In genomic region chr7:51263631-51264484, GRCh38 we compare ENCODE assay signal across 2 cellular contexts.
A peak's percentile ranks its signal among the peaks of the same experiment; 100 is the strongest.
TF ChIP-seq lines count a peak whose summit lies in the region.

No MANE protein-coding gene starts in this region.

TF ChIP-seq in liver, 16 proteins besides CTCF, POLR2A, EP300 and RAD21 (continued from another document):
- no peak for TF ChIP-seq FOXA2 (IDR thresholded peaks at IDR 0.05)
- peak; percentile 39 for TF ChIP-seq HNF4A (conservative IDR thresholded peaks at IDR 0.05)
- TF ChIP-seq MAX (IDR thresholded peaks at IDR 0.05), result no peak
- TF ChIP-seq EGR1 (IDR thresholded peaks at IDR 0.05; ENCODE audit: low read depth in 2 of 2), result no peak
- no peak for TF ChIP-seq ZBTB33 (IDR thresholded peaks at IDR 0.05)
- TF ChIP-seq REST (IDR thresholded peaks at IDR 0.05), result peak; percentile 63
- TF ChIP-seq YY1 (IDR thresholded peaks at IDR 0.05), result no peak
- no peak for TF ChIP-seq TAF1 (conservative IDR thresholded peaks at IDR 0.05)
- peak; percentile 64 for TF ChIP-seq SP1 (IDR thresholded peaks at IDR 0.05)
- no peak for TF ChIP-seq FOXA1 (IDR thresholded peaks at IDR 0.05)
- no peak for TF ChIP-seq ATF3 (IDR thresholded peaks at IDR 0.05)
- peak; percentile 4 for TF ChIP-seq HNF4G (IDR thresholded peaks at IDR 0.05)
- TF ChIP-seq JUND (IDR thresholded peaks at IDR 0.05), result no peak

TF ChIP-seq in HepG2, 621 proteins besides CTCF, POLR2A, EP300 and RAD21 (continued from another document):
- TF ChIP-seq HMGXB3 (CRISPR knock-in tag; IDR thresholded peaks at IDR 0.05; ENCODE audit: borderline replicate concordance), result no peak
- no peak for TF ChIP-seq TERF1 (CRISPR knock-in tag; IDR thresholded peaks at IDR 0.05)
- no peak for TF ChIP-seq KDM2A (CRISPR knock-in tag; IDR thresholded peaks at IDR 0.05; ENCODE audit: borderline replicate concordance, low read depth)
